Comparison of ENCODE assay signal across 6 cellular contexts in genomic region chr10:69536521-69536920, GRCh38. TPM values are rescaled to one million over a fixed set of nuclear protein-coding genes. Genes with fewer than 3 reads are reported as not detected.
"Had no signal": no experiment of that assay in that cellular context is flagged by ENCODE, and none has a peak within 500 bp of the region (broad histone marks: within the 10 kb centered on the region; RNA-seq: fewer than 3 reads in every experiment).

No MANE protein-coding gene starts in this region.

RNA-seq across cellular contexts. Expression of gene NEUROG3, which starts 36.7 kb away (rescaled TPM):
- total RNA-seq: GM23248, GM23338, H1, H4, H9, HFFc6 had no signal
